ENCODE assay signal across 7 cellular contexts in the genomic region with DNA sequence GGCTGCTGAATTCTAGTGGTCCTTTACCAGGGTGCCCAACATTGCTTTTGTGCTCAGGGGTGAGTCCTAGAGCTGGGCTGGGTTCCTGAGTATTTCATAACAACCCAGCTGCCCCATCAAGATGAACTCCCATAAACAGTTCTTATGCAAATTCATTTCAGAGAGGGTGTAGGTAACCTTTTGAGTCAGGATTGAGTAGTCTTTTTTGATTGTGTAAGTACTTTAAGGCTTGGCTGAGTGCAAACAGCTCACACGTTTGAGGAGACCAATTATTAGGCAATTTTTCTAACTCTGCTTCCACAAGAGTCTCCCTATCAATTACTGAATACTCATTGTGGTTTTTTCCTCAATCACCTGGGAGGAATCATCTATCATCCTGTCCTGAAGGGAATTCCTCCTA.
DNase-seq lines count a peak whose midpoint lies in the region; ATAC-seq and TF ChIP-seq lines count a peak whose summit lies in the region.
"Not testable (repeated sequence)": the region's sequence is repeated elsewhere in the genome, so short reads cannot be mapped to it uniquely, and the experiment has no call there.

No MANE protein-coding gene starts in this region.

- not testable (repeated sequence) for H3K27ac ChIP-seq in PC-3 (ENCODE audit: low read length)

- BruUV-seq in PC-3 (replicated peaks; lab: Mats Ljungman, UMichigan); MCF 10A (replicated peaks; lab: Mats Ljungman, UMichigan): not testable (repeated sequence)

- not testable (repeated sequence) for H3K4me2 ChIP-seq in PC-3 (ENCODE audit: low read length)

- H3K27me3 ChIP-seq in PC-3 (ENCODE audit: low read length) = not testable (repeated sequence)

- intact Hi-C loops in PC-3 (cut with micrococcal nuclease); MCF 10A (cut with micrococcal nuclease): not testable (repeated sequence)

- not testable (repeated sequence) for H2AFZ ChIP-seq in PC-3 (ENCODE audit: low read length)

- H3K9me3 ChIP-seq in PC-3 (ENCODE audit: low read length) = not testable (repeated sequence)

- H3K4me3 Mint-ChIP-seq in MCF 10A (ENCODE audit: unreplicated experiment); osteocyte (ENCODE audit: unreplicated experiment): not testable (repeated sequence)

- H3K27me3 Mint-ChIP-seq in MCF 10A (ENCODE audit: insufficient read depth, unreplicated experiment); osteocyte (ENCODE audit: unreplicated experiment): not testable (repeated sequence)

- CTCF ChIA-PET in PC-3 (lab: Charles Lee) = not testable (repeated sequence)
- CTCF ChIA-PET in MCF 10A (lab: Yijun Ruan, JAX) = interaction anchor here (0.6 to 1.8 kb wide), 4 partner anchors 15 to 317 kb away, joined by 3 to 9 read pairs (median 4); no protein-coding TSS in a partner anchor

- not testable (repeated sequence) for H3F3A ChIP-seq in PC-3 (ENCODE audit: low read length, unreplicated experiment)

- H3K4me1 Mint-ChIP-seq in MCF 10A (ENCODE audit: insufficient read depth, unreplicated experiment) (peaks cover 25% of the 10 kb centered on the region), osteocyte (ENCODE audit: unreplicated experiment) (peaks cover 12% of the 10 kb centered on the region)

- H4K20me1 ChIP-seq in PC-3 (ENCODE audit: low read length) = not testable (repeated sequence)

- not testable (repeated sequence) for H3K79me2 ChIP-seq in PC-3 (ENCODE audit: low read length)

- H3K9ac ChIP-seq in PC-3 (ENCODE audit: low read length) = not testable (repeated sequence)

- H3K9me3 Mint-ChIP-seq in MCF 10A (ENCODE audit: unreplicated experiment); osteocyte (ENCODE audit: unreplicated experiment): not testable (repeated sequence)

- H3K4me1 ChIP-seq in PC-3 (ENCODE audit: insufficient read depth, low read length) = peaks cover 24% of the 10 kb centered on the region

- DNase-seq in DMS153 (lab: John Stamatoyannopoulos, UW) (peak; percentile 0), M059J (ENCODE audit: low read depth) (peak; percentile 23), NCI-H226 (peak; percentile 19), PC-3 (peak; percentile 34), MCF 10A (ENCODE audit: unreplicated experiment) (peak; percentile 74), fibroblast of gingiva (ENCODE audit: low read depth) (peak; percentile 59)
- DNase-seq in osteocyte (ENCODE audit: extremely low spot score, unreplicated experiment) = not testable (repeated sequence)

- not testable (repeated sequence) for H3K27ac Mint-ChIP-seq in MCF 10A (ENCODE audit: low read depth, unreplicated experiment)
- H3K27ac Mint-ChIP-seq in osteocyte (ENCODE audit: unreplicated experiment) = peak overlapping the region; percentile 73

- H3K4me3 ChIP-seq in PC-3 (ENCODE audit: low read length) = not testable (repeated sequence)

- not testable (repeated sequence) for ATAC-seq in PC-3

- H3K36me3 ChIP-seq in PC-3 (ENCODE audit: low read depth, low read length) = not testable (repeated sequence)

- H3K36me3 Mint-ChIP-seq in MCF 10A (ENCODE audit: insufficient read depth, unreplicated experiment) (peaks cover 13% of the 10 kb centered on the region), osteocyte (ENCODE audit: unreplicated experiment) (peaks cover 44% of the 10 kb centered on the region)

- not testable (repeated sequence) for H3K9me2 ChIP-seq in PC-3 (replicated peaks; ENCODE audit: low read length)

- not testable (repeated sequence) for TF ChIP-seq CTCF in PC-3 (conservative IDR thresholded peaks at IDR 0.05; ENCODE audit: low read depth, low read length); MCF 10A (IDR thresholded peaks at IDR 0.05; ENCODE audit: unreplicated experiment); osteocyte (IDR thresholded peaks at IDR 0.05)

- POLR2A ChIA-PET in PC-3 (lab: Charles Lee; ENCODE audit: unreplicated experiment) = not testable (repeated sequence)
- POLR2A ChIA-PET in MCF 10A (lab: Yijun Ruan, JAX) = interaction anchor here (0.6 to 2.2 kb wide), 3 partner anchors 34 to 197 kb away, joined by 3 to 8 read pairs (median 3); no protein-coding TSS in a partner anchor
